Comparison of ENCODE assay signal across 9 cellular contexts in genomic region chr6:6788394-6789020, GRCh38.
DNase-seq lines count a peak whose midpoint lies in the region; TF ChIP-seq lines count a peak whose summit lies in the region.
"Had no signal": no experiment of that assay in that cellular context is flagged by ENCODE, and none has a peak within 500 bp of the region (broad histone marks: within the 10 kb centered on the region; RNA-seq: fewer than 3 reads in every experiment).

No MANE protein-coding gene starts in this region.

- H3K4me3 ChIP-seq in H7 (ENCODE audit: insufficient read depth, low read depth, low read length) = no peak overlapping the region
- no peak overlapping the region for H3K4me3 ChIP-seq in fibroblast of lung (replicated peaks in 1 of 4; ENCODE audit: control extremely low read depth in 1 of 4, insufficient read depth in 1 of 4, low read depth in 3 of 4, low read length in 4 of 4)

- DNase-seq in DMS 273 treated with DMSO at 0.1 percent for 48 hours (lab: John Stamatoyannopoulos, UW) (peak; percentile 48), H7 (peak; percentile 59), NOMO-1 treated with dmso at 0.1 percent for 144 hours (lab: John Stamatoyannopoulos, UW; ENCODE audit: unreplicated experiment) (peak; percentile 34), fibroblast of lung (ENCODE audit: low read depth in 2 of 2) (no peak), HK-2 (ENCODE audit: unreplicated experiment) (no peak), NCI-H2227 treated with DMSO at 0.1 percent for 48 hours (lab: John Stamatoyannopoulos, UW) (no peak), islet precursor cell (no peak), NCI-H1436 (lab: John Stamatoyannopoulos, UW) (no peak)

- no peak overlapping the region for H3K9ac ChIP-seq in fibroblast of lung (ENCODE audit: insufficient read depth, low read length)

- H4K20me1 ChIP-seq in fibroblast of lung (ENCODE audit: control insufficient read depth, extremely low read depth, insufficient read depth, low read length) = no peaks in the 10 kb centered on the region

- no peaks in the 10 kb centered on the region for H3K9me3 ChIP-seq in fibroblast of lung (ENCODE audit: control insufficient read depth, insufficient read depth, low read depth, low read length)

- peaks cover 2% of the 10 kb centered on the region; the same call in 1 of the 2 replicates for H3K27me3 ChIP-seq in H7 (ENCODE audit: control insufficient read depth, insufficient read depth, low read length)
- no peaks in the 10 kb centered on the region for H3K27me3 ChIP-seq in fibroblast of lung (ENCODE audit: control insufficient read depth, insufficient read depth, low read length)

- TF ChIP-seq CTCF in fibroblast of lung (conservative IDR thresholded peaks at IDR 0.05 in 1 of 2, IDR thresholded peaks at IDR 0.05 in 1 of 2; ENCODE audit: low read depth in 1 of 2, low read length in 2 of 2) = peak; percentile 40 to 67

- H3K27ac ChIP-seq in fibroblast of lung (ENCODE audit: insufficient read depth, low read length) = no peak overlapping the region
- H3K27ac ChIP-seq: epithelial cell of prostate had no signal

- H3K36me3 ChIP-seq in H7 (replicated peaks; ENCODE audit: control insufficient read depth, insufficient read depth, low read length) (no peaks in the 10 kb centered on the region), fibroblast of lung (ENCODE audit: control insufficient read depth, insufficient read depth, low read length) (no peaks in the 10 kb centered on the region)

- no peaks in the 10 kb centered on the region for H3K79me2 ChIP-seq in fibroblast of lung (ENCODE audit: control insufficient read depth, insufficient read depth, low read length)

- H2AFZ ChIP-seq in fibroblast of lung (ENCODE audit: low read length) = no peak overlapping the region

- H3K4me1 ChIP-seq in fibroblast of lung (ENCODE audit: control insufficient read depth, extremely low read depth, insufficient read depth, low read length) = no peaks in the 10 kb centered on the region

- no peak overlapping the region for H3K4me2 ChIP-seq in fibroblast of lung (ENCODE audit: extremely low read depth, insufficient read depth, low read length)

Comparison
In these comparisons a context has a peak if more than half of its experiments do, and no peak if none do; other contexts are left out.
1. DNase-seq: peak in DMS 273 treated with DMSO at 0.1 percent for 48 hours (single experiment), H7 (single experiment) and NOMO-1 treated with dmso at 0.1 percent for 144 hours (single experiment); none in fibroblast of lung (0 of 2), HK-2 (single experiment), NCI-H2227 treated with DMSO at 0.1 percent for 48 hours (single experiment), islet precursor cell (single experiment) and NCI-H1436 (single experiment).